11 cellular contexts compared by ENCODE assay signal in genomic region chr14:102804858-102805257, GRCh38. TPM values are rescaled to one million over a fixed set of nuclear protein-coding genes. Genes with fewer than 3 reads are reported as not detected.
DNase-seq lines count a peak whose midpoint lies in the region; ATAC-seq and TF ChIP-seq lines count a peak whose summit lies in the region.
"Had no signal": no experiment of that assay in that cellular context is flagged by ENCODE, and none has a peak within 500 bp of the region (broad histone marks: within the 10 kb centered on the region; RNA-seq: fewer than 3 reads in every experiment).

No MANE protein-coding gene starts in this region.

- peak overlapping the region; percentile 81 for H3K4me3 Mint-ChIP-seq in activated CD4-positive, alpha-beta T cell treated with anti-CD3 and anti-CD28 coated beads, Interleukin-2, amount 10 ng/mL, durations not matched to agents 24 days and 14 days
- peak overlapping the region; percentile 54 for H3K4me3 Mint-ChIP-seq in activated CD8-positive, alpha-beta T cell treated with anti-CD3 and anti-CD28 coated beads, Interleukin-2, amount 10 ng/mL, durations not matched to agents 7 days and 5 days
- peak overlapping the region in 8 of 10 donors; percentile 20 to 52 (median 46) for H3K4me3 Mint-ChIP-seq in naive thymus-derived CD8-positive, alpha-beta T cell
- no peak overlapping the region for H3K4me3 Mint-ChIP-seq in endothelial cell (ENCODE audit: unreplicated experiment)

- H3K27me3 Mint-ChIP-seq in activated CD4-positive, alpha-beta T cell treated with anti-CD3 and anti-CD28 coated beads, Interleukin-2, amount 10 ng/mL, durations not matched to agents 24 days and 14 days: no peaks in the 10 kb centered on the region
- H3K27me3 Mint-ChIP-seq in activated CD8-positive, alpha-beta T cell treated with anti-CD3 and anti-CD28 coated beads, Interleukin-2, amount 10 ng/mL, durations not matched to agents 7 days and 5 days (ENCODE audit: low read depth): no peaks in the 10 kb centered on the region
- no peaks in the 10 kb centered on the region for H3K27me3 Mint-ChIP-seq in naive thymus-derived CD8-positive, alpha-beta T cell
- peaks cover 2% of the 10 kb centered on the region for H3K27me3 Mint-ChIP-seq in endothelial cell (ENCODE audit: unreplicated experiment)

- no peak for TF ChIP-seq CTCF in GM20000 (IDR thresholded peaks at IDR 0.05; ENCODE audit: extremely low read depth, missing control alignments)
- no peak for TF ChIP-seq CTCF in endothelial cell (IDR thresholded peaks at IDR 0.05; ENCODE audit: unreplicated experiment)

- CTCF ChIA-PET in activated CD8-positive, alpha-beta T cell treated with anti-CD3 and anti-CD28 coated beads, Interleukin-2, amount 10 ng/mL, durations not matched to agents 7 days and 5 days (lab: Charles Lee): interaction anchor here (1.0 to 1.5 kb wide), 2 partner anchors 10 to 15 kb away, joined by 3 to 4 read pairs; no protein-coding TSS in a partner anchor

- intact Hi-C loops in activated CD4-positive, alpha-beta T cell treated with anti-CD3 and anti-CD28 coated beads, Interleukin-2, amount 10 ng/mL, durations not matched to agents 24 days and 14 days (cut with micrococcal nuclease): loop anchor here (1.0 kb wide), 1 partner anchor 26 kb away; no protein-coding TSS in a partner anchor

- peaks cover 32% of the 10 kb centered on the region for H3K36me3 Mint-ChIP-seq in activated CD4-positive, alpha-beta T cell treated with anti-CD3 and anti-CD28 coated beads, Interleukin-2, amount 10 ng/mL, durations not matched to agents 24 days and 14 days (ENCODE audit: low read depth)
- H3K36me3 Mint-ChIP-seq in activated CD8-positive, alpha-beta T cell treated with anti-CD3 and anti-CD28 coated beads, Interleukin-2, amount 10 ng/mL, durations not matched to agents 7 days and 5 days (ENCODE audit: low read depth): peaks cover 20% of the 10 kb centered on the region
- peaks cover 0 to 11% (median 0%) of the 10 kb centered on the region in 3 donors for H3K36me3 Mint-ChIP-seq in naive thymus-derived CD8-positive, alpha-beta T cell
- H3K36me3 Mint-ChIP-seq in endothelial cell (ENCODE audit: low read depth, unreplicated experiment): peaks cover 3% of the 10 kb centered on the region

- no peak for ATAC-seq in activated CD8-positive, alpha-beta T cell treated with anti-CD3 and anti-CD28 coated beads, Interleukin-2, amount 10 ng/mL, durations not matched to agents 7 days and 5 days
- no peak for ATAC-seq in naive thymus-derived CD8-positive, alpha-beta T cell
- ATAC-seq: Right ventricle myocardium inferior had no signal

- H3K27ac Mint-ChIP-seq in activated CD4-positive, alpha-beta T cell treated with anti-CD3 and anti-CD28 coated beads, Interleukin-2, amount 10 ng/mL, durations not matched to agents 24 days and 14 days: peak overlapping the region; percentile 97
- H3K27ac Mint-ChIP-seq in activated CD8-positive, alpha-beta T cell treated with anti-CD3 and anti-CD28 coated beads, Interleukin-2, amount 10 ng/mL, durations not matched to agents 7 days and 5 days: peak overlapping the region; percentile 84
- peak overlapping the region; percentile 17 to 90 (median 76) for H3K27ac Mint-ChIP-seq in naive thymus-derived CD8-positive, alpha-beta T cell
- H3K27ac Mint-ChIP-seq in endothelial cell (ENCODE audit: unreplicated experiment): no peak overlapping the region

- POLR2A ChIA-PET in activated CD8-positive, alpha-beta T cell treated with anti-CD3 and anti-CD28 coated beads, Interleukin-2, amount 10 ng/mL, durations not matched to agents 7 days and 5 days (lab: Charles Lee): no interaction called here
- POLR2A ChIA-PET in naive thymus-derived CD8-positive, alpha-beta T cell (lab: Charles Lee): no interaction called here

- H3K9me3 Mint-ChIP-seq in activated CD4-positive, alpha-beta T cell treated with anti-CD3 and anti-CD28 coated beads, Interleukin-2, amount 10 ng/mL, durations not matched to agents 24 days and 14 days: no peaks in the 10 kb centered on the region
- no peaks in the 10 kb centered on the region for H3K9me3 Mint-ChIP-seq in activated CD8-positive, alpha-beta T cell treated with anti-CD3 and anti-CD28 coated beads, Interleukin-2, amount 10 ng/mL, durations not matched to agents 7 days and 5 days (ENCODE audit: insufficient read depth)
- no peaks in the 10 kb centered on the region for H3K9me3 Mint-ChIP-seq in naive thymus-derived CD8-positive, alpha-beta T cell
- no peaks in the 10 kb centered on the region for H3K9me3 Mint-ChIP-seq in endothelial cell (ENCODE audit: unreplicated experiment)

- no peak for DNase-seq in activated CD4-positive, alpha-beta T cell treated with anti-CD3 and anti-CD28 coated beads, Interleukin-2, amount 10 ng/mL, durations not matched to agents 24 days and 14 days
- DNase-seq in activated CD4-positive, alpha-beta T cell treated with anti-CD3 and anti-CD28 coated beads, Interleukin-2, amount 50 U/mL, for 48 hours: no peak
- DNase-seq in GM20000 (ENCODE audit: low spot score) (peak; percentile 2), middle frontal gyrus (ENCODE audit: extremely low spot score, low spot score) (no peak), pons (ENCODE audit: low spot score) (no peak), endothelial cell (ENCODE audit: low spot score) (no peak)
- DNase-seq in activated CD8-positive, alpha-beta T cell treated with anti-CD3 and anti-CD28 coated beads, Interleukin-2, amount 10 ng/mL, durations not matched to agents 7 days and 5 days: no peak
- DNase-seq in naive thymus-derived CD8-positive, alpha-beta T cell: no peak
- DNase-seq: glutamatergic neuron, NCI-H1417 had no signal

- peaks cover 53% of the 10 kb centered on the region for H3K4me1 Mint-ChIP-seq in activated CD4-positive, alpha-beta T cell treated with anti-CD3 and anti-CD28 coated beads, Interleukin-2, amount 10 ng/mL, durations not matched to agents 24 days and 14 days
- peaks cover 53% of the 10 kb centered on the region for H3K4me1 Mint-ChIP-seq in activated CD8-positive, alpha-beta T cell treated with anti-CD3 and anti-CD28 coated beads, Interleukin-2, amount 10 ng/mL, durations not matched to agents 7 days and 5 days (ENCODE audit: low read depth)
- H3K4me1 Mint-ChIP-seq in naive thymus-derived CD8-positive, alpha-beta T cell: peaks cover 29 to 69% (median 58%) of the 10 kb centered on the region in 4 donors
- no peaks in the 10 kb centered on the region for H3K4me1 Mint-ChIP-seq in endothelial cell (ENCODE audit: unreplicated experiment)

RNA-seq across cellular contexts. Expression of gene TRAF3, which starts 27.6 kb away (rescaled TPM):
- total RNA-seq in activated CD4-positive, alpha-beta T cell treated with anti-CD3 and anti-CD28 coated beads, Interleukin-2, amount 10 ng/mL, durations not matched to agents 24 days and 14 days: 64.6 and 68.8 TPM in 2 replicates
- total RNA-seq in activated CD8-positive, alpha-beta T cell treated with anti-CD3 and anti-CD28 coated beads, Interleukin-2, amount 10 ng/mL, durations not matched to agents 7 days and 5 days: 10 to 100 TPM; 28.9 to 31.0 TPM
- 10 to 100 TPM; 40.8 to 45.2 TPM for total RNA-seq in naive thymus-derived CD8-positive, alpha-beta T cell
- polyA plus RNA-seq in naive thymus-derived CD8-positive, alpha-beta T cell: 10 to 100 TPM; 13.3 to 18.5 (median 13.8) TPM
- 9.7 TPM for total RNA-seq in endothelial cell (ENCODE audit: unreplicated experiment)
